In the genomic region with DNA sequence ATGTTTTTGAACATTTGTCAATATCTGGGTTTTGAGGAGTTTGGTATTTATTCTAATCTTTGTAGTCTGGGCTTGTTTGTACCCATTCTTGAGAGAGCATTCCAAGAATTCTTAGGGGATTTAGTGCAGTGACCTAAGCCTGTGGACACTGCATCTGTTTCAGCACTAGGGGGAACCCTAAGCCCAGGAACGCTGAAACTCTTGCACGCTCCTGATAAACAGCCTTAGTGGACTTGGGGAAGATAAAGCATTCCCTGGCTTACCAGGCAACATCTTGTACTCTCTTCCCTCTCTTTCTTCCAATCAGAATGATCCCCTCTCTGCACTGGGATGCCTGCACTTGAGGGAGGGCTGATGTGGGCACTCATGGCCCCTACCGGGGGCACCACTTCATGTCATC, we compare ENCODE assay signal across 9 cellular contexts.
A peak's percentile ranks its signal among the peaks of the same experiment; 100 is the strongest.
DNase-seq lines count a peak whose midpoint lies in the region; ATAC-seq and TF ChIP-seq lines count a peak whose summit lies in the region.
"Had no signal": no experiment of that assay in that cellular context is flagged by ENCODE, and none has a peak within 500 bp of the region (broad histone marks: within the 10 kb centered on the region; RNA-seq: fewer than 3 reads in every experiment).

No MANE protein-coding gene starts in this region.

- DNase-seq in NCI-H748 (lab: John Stamatoyannopoulos, UW; ENCODE audit: unreplicated experiment) (peak; percentile 31), NCI-H748 treated with DMSO at 0.1 percent for 48 hours (lab: John Stamatoyannopoulos, UW) (no peak), NCI-H1105 treated with DMSO at 0.1 percent for 48 hours (lab: John Stamatoyannopoulos, UW) (peak; percentile 55), astrocyte of the cerebellum (ENCODE audit: low read depth) (peak; percentile 5), medulla oblongata (ENCODE audit: extremely low spot score) (peak; percentile 5), OCI-M2 (lab: John Stamatoyannopoulos, UW; ENCODE audit: unreplicated experiment) (no peak)
- DNase-seq in stimulated activated CD4-positive, alpha-beta T cell treated with anti-CD3 and anti-CD28 coated beads, Interleukin-4, amount 100 ng/mL, for 24 hours, result no peak
- DNase-seq: activated naive CD8-positive, alpha-beta T cell treated with anti-CD3 and anti-CD28 coated beads, Interleukin-2, amount 10 ng/mL, durations not matched to agents 7 days and 5 days had no signal

- in situ Hi-C loops in astrocyte of the cerebellum (cut with HindIII; ENCODE audit: low sequenced_read_pairs), result no loop called here

- H3K4me3 ChIP-seq in astrocyte of the cerebellum (ENCODE audit: low read depth, low read length), result no peak overlapping the region

- ATAC-seq in HG02610 (IDR thresholded peaks at IDR 0.05; ENCODE audit: unreplicated experiment), result no peak

- TF ChIP-seq CTCF in astrocyte of the cerebellum (IDR thresholded peaks at IDR 0.05; ENCODE audit: low read depth, low read length, missing control alignments), result peak; percentile 52

Comparison
In these comparisons a context has a peak if more than half of its experiments do, and no peak if none do; other contexts are left out.
1. DNase-seq: peak in NCI-H748 (single experiment), NCI-H1105 treated with DMSO at 0.1 percent for 48 hours (single experiment), astrocyte of the cerebellum (single experiment) and medulla oblongata (single experiment); none in NCI-H748 treated with DMSO at 0.1 percent for 48 hours (single experiment), stimulated activated CD4-positive, alpha-beta T cell treated with anti-CD3 and anti-CD28 coated beads, Interleukin-4, amount 100 ng/mL, for 24 hours (single experiment) and OCI-M2 (single experiment).